Comparison of ENCODE assay signal across 1 cellular context in genomic region chr11:121499405-121499804, GRCh38.
TF ChIP-seq lines count a peak whose summit lies in the region.

No MANE protein-coding gene starts in this region.

TF ChIP-seq in IMR-90, 13 proteins besides CTCF, POLR2A, EP300 and RAD21:
- no peak for TF ChIP-seq RCOR1 (IDR thresholded peaks at IDR 0.05; ENCODE audit: insufficient replicate concordance, low read length)
- TF ChIP-seq MXI1 (IDR thresholded peaks at IDR 0.05; ENCODE audit: borderline replicate concordance, low read depth, low read length): no peak
- TF ChIP-seq SMC3 (IDR thresholded peaks at IDR 0.05; ENCODE audit: low read depth, low read length): no peak
- TF ChIP-seq MAFK (IDR thresholded peaks at IDR 0.05; ENCODE audit: low read depth, low read length): no peak
- TF ChIP-seq CHD1 (IDR thresholded peaks at IDR 0.05; ENCODE audit: low read depth, low read length): no peak
- no peak for TF ChIP-seq ELK1 (IDR thresholded peaks at IDR 0.05; ENCODE audit: borderline replicate concordance, low read depth, low read length)
- no peak for TF ChIP-seq RFX5 (IDR thresholded peaks at IDR 0.05; ENCODE audit: low read depth, low read length)
- TF ChIP-seq CEBPB (IDR thresholded peaks at IDR 0.05; ENCODE audit: low read depth, low read length): no peak
- no peak for TF ChIP-seq FOS (IDR thresholded peaks at IDR 0.05; ENCODE audit: low read depth, low read length)
- no peak for TF ChIP-seq MAZ (IDR thresholded peaks at IDR 0.05; ENCODE audit: borderline replicate concordance, low read depth, low read length)
- TF ChIP-seq, protein P1, sequence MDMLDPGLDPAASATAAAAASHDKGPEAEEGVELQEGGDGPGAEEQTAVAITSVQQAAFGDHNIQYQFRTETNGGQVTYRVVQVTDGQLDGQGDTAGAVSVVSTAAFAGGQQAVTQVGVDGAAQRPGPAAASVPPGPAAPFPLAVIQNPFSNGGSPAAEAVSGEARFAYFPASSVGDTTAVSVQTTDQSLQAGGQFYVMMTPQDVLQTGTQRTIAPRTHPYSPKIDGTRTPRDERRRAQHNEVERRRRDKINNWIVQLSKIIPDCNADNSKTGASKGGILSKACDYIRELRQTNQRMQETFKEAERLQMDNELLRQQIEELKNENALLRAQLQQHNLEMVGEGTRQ (IDR thresholded peaks at IDR 0.05; ENCODE audit: low read depth, low read length): no peak
- no peak for TF ChIP-seq NFE2L2 (IDR thresholded peaks at IDR 0.05; ENCODE audit: low read depth, low read length)
- TF ChIP-seq BHLHE40 (IDR thresholded peaks at IDR 0.05; ENCODE audit: low read depth, low read length): no peak
